ENCODE assay signal across 27 cellular contexts in the genomic region with DNA sequence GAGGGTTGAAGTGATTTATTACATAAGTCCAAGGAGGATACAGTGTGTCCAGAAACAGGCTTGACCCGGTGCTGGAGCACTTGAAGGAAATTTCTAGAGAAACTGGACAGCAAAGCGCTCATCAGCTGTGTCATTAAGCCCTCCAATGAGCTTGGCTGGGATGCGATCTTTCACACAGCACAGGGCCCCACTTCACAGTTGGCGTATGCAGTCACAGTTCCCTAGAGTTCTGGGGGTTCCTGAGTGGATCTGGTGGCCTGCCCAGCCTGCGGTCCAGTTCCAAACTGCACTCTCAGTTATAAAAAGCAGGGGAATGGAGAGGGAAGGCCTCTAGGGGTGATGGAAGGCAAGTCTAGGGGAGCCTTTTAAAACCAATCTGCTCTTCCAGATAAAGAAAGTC. TPM values are rescaled to one million over a fixed set of nuclear protein-coding genes. Genes with fewer than 3 reads are reported as not detected.
DNase-seq lines count a peak whose midpoint lies in the region; ATAC-seq and TF ChIP-seq lines count a peak whose summit lies in the region.
"Had no signal": no experiment of that assay in that cellular context is flagged by ENCODE, and none has a peak within 500 bp of the region (broad histone marks: within the 10 kb centered on the region; RNA-seq: fewer than 3 reads in every experiment).

No MANE protein-coding gene starts in this region.

- H3K4me1 Mint-ChIP-seq in brain = peaks cover 56% of the 10 kb centered on the region
- no peaks in the 10 kb centered on the region for H3K4me1 Mint-ChIP-seq in endothelial cell (ENCODE audit: unreplicated experiment)
- H3K4me1 Mint-ChIP-seq: CD14-positive monocyte; CD4-positive, alpha-beta memory T cell; CD4-positive, CD25-positive, alpha-beta regulatory T cell; CD8-positive, alpha-beta memory T cell had no signal

- H3K27me3 Mint-ChIP-seq in brain = no peaks in the 10 kb centered on the region
- no peaks in the 10 kb centered on the region for H3K27me3 Mint-ChIP-seq in endothelial cell (ENCODE audit: unreplicated experiment)

- peak overlapping the region in 3 of 5 experiments; percentile 50 to 69 (median 55) for H3K27ac Mint-ChIP-seq in brain
- H3K27ac Mint-ChIP-seq in endothelial cell (ENCODE audit: unreplicated experiment) = no peak overlapping the region
- H3K27ac Mint-ChIP-seq: CD14-positive monocyte; CD4-positive, alpha-beta memory T cell; CD4-positive, CD25-positive, alpha-beta regulatory T cell; CD8-positive, alpha-beta memory T cell had no signal

- no peak overlapping the region for H3K4me3 ChIP-seq in right atrium auricular region
- H3K4me3 ChIP-seq: BLaER1, GM12878 had no signal

- H3K9me3 Mint-ChIP-seq in brain (no peaks in the 10 kb centered on the region), endothelial cell (ENCODE audit: unreplicated experiment) (no peaks in the 10 kb centered on the region)
- H3K9me3 Mint-ChIP-seq: CD14-positive monocyte; CD4-positive, alpha-beta memory T cell; CD4-positive, CD25-positive, alpha-beta regulatory T cell; CD8-positive, alpha-beta memory T cell had no signal

- H3K4me3 Mint-ChIP-seq in brain = peak overlapping the region in 1 of 5 experiments; percentile 14
- H3K4me3 Mint-ChIP-seq in endothelial cell (ENCODE audit: unreplicated experiment) = no peak overlapping the region
- H3K4me3 Mint-ChIP-seq: CD14-positive monocyte; CD4-positive, alpha-beta memory T cell; CD4-positive, CD25-positive, alpha-beta regulatory T cell; CD8-positive, alpha-beta memory T cell had no signal

- H3K36me3 ChIP-seq in right atrium auricular region = no peaks in the 10 kb centered on the region

- no peaks in the 10 kb centered on the region for H3K4me1 ChIP-seq in right atrium auricular region

- H3K9me3 ChIP-seq in right atrium auricular region = no peaks in the 10 kb centered on the region
- H3K9me3 ChIP-seq: BE2C, BLaER1 had no signal

- no peak overlapping the region for H3K27ac ChIP-seq in right atrium auricular region
- H3K27ac ChIP-seq: BLaER1 had no signal

- H3K27me3 ChIP-seq in right atrium auricular region = no peaks in the 10 kb centered on the region
- H3K27me3 ChIP-seq: BE2C, BLaER1 had no signal

- peak; percentile 42 for ATAC-seq in left ventricle myocardium superior
- peak; percentile 64 for ATAC-seq in sciatic nerve
- no peak for ATAC-seq in GM21367 (IDR thresholded peaks at IDR 0.05; ENCODE audit: unreplicated experiment)
- ATAC-seq: GM12878 had no signal

- H3K36me3 Mint-ChIP-seq in brain = peaks cover 72% of the 10 kb centered on the region
- peaks cover 2% of the 10 kb centered on the region for H3K36me3 Mint-ChIP-seq in endothelial cell (ENCODE audit: low read depth, unreplicated experiment)
- H3K36me3 Mint-ChIP-seq: CD14-positive monocyte; CD4-positive, alpha-beta memory T cell; CD4-positive, CD25-positive, alpha-beta regulatory T cell; CD8-positive, alpha-beta memory T cell had no signal

- intact Hi-C loops in left ventricle myocardium superior (cut with micrococcal nuclease) (no loop called here), sciatic nerve (cut with DNase I) (no loop called here)

- TF ChIP-seq CTCF in right atrium auricular region (IDR thresholded peaks at IDR 0.05) (no peak), brain (conservative IDR thresholded peaks at IDR 0.05) (no peak), endothelial cell (IDR thresholded peaks at IDR 0.05; ENCODE audit: unreplicated experiment) (no peak)

- DNase-seq in left ventricle myocardium superior (no peak), right atrium auricular region (ENCODE audit: low spot score) (no peak), islet precursor cell (peak; percentile 18), sciatic nerve (ENCODE audit: low spot score) (no peak), OCI-M2 (lab: John Stamatoyannopoulos, UW; ENCODE audit: unreplicated experiment) (no peak), endothelial cell (ENCODE audit: low spot score) (no peak)
- DNase-seq: 8988T; ACHN; BE2C; C1 segment of cervical spinal cord; CD4-positive, alpha-beta memory T cell; CD4-positive, CD25-positive, alpha-beta regulatory T cell; CD8-positive, alpha-beta memory T cell; COR-L47; DMS 273 treated with DMSO at 0.1 percent for 48 hours; DMS153; DMS53; DMS79; DND-41; EL; GDM1 had no signal

RNA-seq across cellular contexts. Expression of a gene that starts 13.7 kb away (rescaled TPM):
- 3.0 TPM for total RNA-seq in left ventricle myocardium superior
- total RNA-seq in right atrium auricular region = under 1 TPM; 0.35 to 0.37 TPM
- polyA plus RNA-seq in brain (ENCODE audit: insufficient read depth, low read depth, low replicate concordance) = 11.6 TPM
- total RNA-seq in sciatic nerve = not detected
- 4.1 TPM for total RNA-seq in endothelial cell (ENCODE audit: unreplicated experiment)
- total RNA-seq: CD4-positive, alpha-beta memory T cell; CD4-positive, CD25-positive, alpha-beta regulatory T cell; CD8-positive, alpha-beta memory T cell; G401; GM12878 had no signal
- polyA plus RNA-seq: CD14-positive monocyte; CD4-positive, alpha-beta memory T cell; CD4-positive, CD25-positive, alpha-beta regulatory T cell; CD8-positive, alpha-beta memory T cell; GM12878 had no signal
